In genomic region chr12:131911851-131912525, GRCh38 we compare ENCODE assay signal across 1 cellular context.
TF ChIP-seq lines count a peak whose summit lies in the region.

No MANE protein-coding gene starts in this region.

TF ChIP-seq in SK-N-SH treated with all-trans-retinoic acid at 6 μM for 48 hours, 23 proteins besides CTCF, POLR2A, EP300 and RAD21 (continued from another document):
- no peak for TF ChIP-seq PATZ1 (CRISPR knock-in tag; IDR thresholded peaks at IDR 0.05; ENCODE audit: borderline replicate concordance)
TF ChIP-seq in SK-N-SH treated with all-trans-retinoic acid at 6 μM for 48 hours: peak in this region for 0.
